In genomic region chr7:138565451-138566114, GRCh38 we compare ENCODE assay signal across 11 cellular contexts.
DNase-seq lines count a peak whose midpoint lies in the region; ATAC-seq and TF ChIP-seq lines count a peak whose summit lies in the region.
"Had no signal": no experiment of that assay in that cellular context is flagged by ENCODE, and none has a peak within 500 bp of the region (broad histone marks: within the 10 kb centered on the region; RNA-seq: fewer than 3 reads in every experiment).

No MANE protein-coding gene starts in this region.

- H3K9ac ChIP-seq in colonic mucosa (ENCODE audit: low read depth in 2 of 2, low read length in 2 of 2) = no peak overlapping the region

- H3K9me3 ChIP-seq in testis (no peaks in the 10 kb centered on the region), colonic mucosa (peaks cover 5% of the 10 kb centered on the region)

- no peaks in the 10 kb centered on the region for H3K36me3 ChIP-seq in testis (ENCODE audit: low read depth, missing control alignments)
- H3K36me3 ChIP-seq in colonic mucosa = peaks cover 3% of the 10 kb centered on the region

- H3K36me3 Mint-ChIP-seq in activated T-cell treated with anti-CD3 and anti-CD28 coated beads, Interleukin-2, amount 50 U/mL, for 4 hours (ENCODE audit: insufficient read depth) = peaks cover 69% of the 10 kb centered on the region

- peaks cover 34% of the 10 kb centered on the region for H3K9me3 Mint-ChIP-seq in activated T-cell treated with anti-CD3 and anti-CD28 coated beads, Interleukin-2, amount 50 U/mL, for 4 hours

- H3K4me1 ChIP-seq in testis (no peaks in the 10 kb centered on the region), colonic mucosa (no peaks in the 10 kb centered on the region)

- H3K4me3 Mint-ChIP-seq in activated T-cell treated with anti-CD3 and anti-CD28 coated beads, Interleukin-2, amount 50 U/mL, for 4 hours = no peak overlapping the region
- H3K4me3 Mint-ChIP-seq: activated T-cell treated with anti-CD3 and anti-CD28 coated beads, Interleukin-2, amount 50 U/mL, for 72 hours had no signal

- DNase-seq in NCI-H2196 (lab: John Stamatoyannopoulos, UW; ENCODE audit: unreplicated experiment) = peak; percentile 18
- DNase-seq in NCI-H2196 treated with DMSO at 0.1 percent for 48 hours (lab: John Stamatoyannopoulos, UW; ENCODE audit: unreplicated experiment) = no peak
- DNase-seq in SIG-M5 (lab: John Stamatoyannopoulos, UW) = peak; percentile 92
- peak; percentile 78 for DNase-seq in fibroblast of mammary gland (ENCODE audit: low read depth)
- DNase-seq in testis = peak; percentile 30
- DNase-seq in stimulated activated naive CD8-positive, alpha-beta T cell treated with anti-CD3 and anti-CD28 coated beads, Interleukin-15, Interleukin-2, amounts not matched to agents 100 U/mL and 50 U/mL, for 24 hours = no peak
- no peak for DNase-seq in colonic mucosa
- no peak for DNase-seq in activated T-cell treated with anti-CD3 and anti-CD28 coated beads, Interleukin-2, amount 50 U/mL, for 4 hours
- DNase-seq: activated T-cell treated with anti-CD3 and anti-CD28 coated beads, Interleukin-2, amount 50 U/mL, for 72 hours; naive thymus-derived CD8-positive, alpha-beta T cell had no signal

- H3K27ac ChIP-seq in testis = no peak overlapping the region
- H3K27ac ChIP-seq in colonic mucosa = no peak overlapping the region

- no peaks in the 10 kb centered on the region for H3K27me3 Mint-ChIP-seq in activated T-cell treated with anti-CD3 and anti-CD28 coated beads, Interleukin-2, amount 50 U/mL, for 4 hours (ENCODE audit: low read depth)
- H3K27me3 Mint-ChIP-seq: naive thymus-derived CD8-positive, alpha-beta T cell had no signal

- no peaks in the 10 kb centered on the region for H3K27me3 ChIP-seq in testis
- H3K27me3 ChIP-seq in colonic mucosa = no peaks in the 10 kb centered on the region

- no peaks in the 10 kb centered on the region for H3K4me1 Mint-ChIP-seq in activated T-cell treated with anti-CD3 and anti-CD28 coated beads, Interleukin-2, amount 50 U/mL, for 4 hours (ENCODE audit: low read depth)
- H3K4me1 Mint-ChIP-seq: naive thymus-derived CD8-positive, alpha-beta T cell had no signal

- intact Hi-C loops in testis (cut with DNase I; ENCODE audit: low total_unique reads) = no loop called here
- intact Hi-C loops in colonic mucosa (cut with DNase I) = no loop called here

- WGBS in testis, 2 donors = 92 to 93% methylated on average over 8 of the region's 8 CpGs

- TF ChIP-seq POLR2A in testis (IDR thresholded peaks at IDR 0.05) = no peak

- no peak for ATAC-seq in stimulated activated naive CD8-positive, alpha-beta T cell treated with anti-CD3 and anti-CD28 coated beads, Interleukin-15, Interleukin-2, amounts not matched to agents 100 U/mL and 50 U/mL, for 24 hours
- ATAC-seq in activated T-cell treated with anti-CD3 and anti-CD28 coated beads, Interleukin-2, amount 50 U/mL, for 4 hours = no peak
- ATAC-seq: activated T-cell treated with anti-CD3 and anti-CD28 coated beads, Interleukin-2, amount 50 U/mL, for 72 hours; naive thymus-derived CD8-positive, alpha-beta T cell; SK-N-SH treated with all-trans-retinoic acid at 6 μM for 48 hours had no signal

- TF ChIP-seq CTCF in fibroblast of mammary gland (conservative IDR thresholded peaks at IDR 0.05; ENCODE audit: control insufficient read depth, insufficient read depth, low read depth, low read length) = no peak
- TF ChIP-seq CTCF in testis (IDR thresholded peaks at IDR 0.05) = no peak
- no peak for TF ChIP-seq CTCF in colonic mucosa (IDR thresholded peaks at IDR 0.05)

- no peak overlapping the region for H3K4me3 ChIP-seq in fibroblast of mammary gland (ENCODE audit: control insufficient read depth, low read depth, low read length)
- no peak overlapping the region for H3K4me3 ChIP-seq in testis
- H3K4me3 ChIP-seq in colonic mucosa = no peak overlapping the region

Comparison
In these comparisons a context has a peak if more than half of its experiments do, and no peak if none do; other contexts are left out.
1. DNase-seq: peak in NCI-H2196 (single experiment), SIG-M5 (single experiment), fibroblast of mammary gland (single experiment) and testis (single experiment); none in NCI-H2196 treated with DMSO at 0.1 percent for 48 hours (single experiment), stimulated activated naive CD8-positive, alpha-beta T cell treated with anti-CD3 and anti-CD28 coated beads, Interleukin-15, Interleukin-2, amounts not matched to agents 100 U/mL and 50 U/mL, for 24 hours (single experiment), colonic mucosa (single experiment) and activated T-cell treated with anti-CD3 and anti-CD28 coated beads, Interleukin-2, amount 50 U/mL, for 4 hours (single experiment).